In genomic region chr18:46098616-46098933, GRCh38 we compare ENCODE assay signal across 8 cellular contexts. TPM values are rescaled to one million over a fixed set of nuclear protein-coding genes. Genes with fewer than 3 reads are reported as not detected.
DNase-seq lines count a peak whose midpoint lies in the region; ATAC-seq and TF ChIP-seq lines count a peak whose summit lies in the region.

No MANE protein-coding gene starts in this region.

- H3K9me3 ChIP-seq in ES-I3 (ENCODE audit: control insufficient read depth, insufficient read depth, low read length) (no peaks in the 10 kb centered on the region), prostate gland (no peaks in the 10 kb centered on the region)

- H3K36me3 ChIP-seq in ES-I3 (ENCODE audit: insufficient read depth, low read length) (peaks cover 3% of the 10 kb centered on the region; the same call in 1 of the 2 replicates), prostate gland (no peaks in the 10 kb centered on the region)

- 16% methylated on average over 16 of the region's 16 CpGs for WGBS in prostate gland

- ATAC-seq in GM18505 (IDR thresholded peaks at IDR 0.05; ENCODE audit: unreplicated experiment) (no peak), HG03175 (IDR thresholded peaks at IDR 0.05; ENCODE audit: unreplicated experiment) (no peak)

- H3K9ac ChIP-seq in ES-I3 (ENCODE audit: low read depth, low read length), result peak overlapping the region; percentile 71

- H3K4me3 ChIP-seq in epithelial cell of esophagus (ENCODE audit: low read length), result peak overlapping the region; percentile 52
- H3K4me3 ChIP-seq in prostate gland, result peak overlapping the region; percentile 57 to 81

- intact Hi-C loops in prostate gland (cut with DNase I), result no loop called here

- peak overlapping the region; percentile 73 to 77 for H3K27ac ChIP-seq in prostate gland

- TF ChIP-seq POLR2A in prostate gland (IDR thresholded peaks at IDR 0.05) (no peak), GM18505 (IDR thresholded peaks at IDR 0.05; ENCODE audit: borderline replicate concordance, extremely low read depth, insufficient read depth, insufficient read length) (no peak)

- H3K27me3 ChIP-seq in prostate gland (replicated peaks; ENCODE audit: insufficient read depth), result no peaks in the 10 kb centered on the region

- TF ChIP-seq CTCF in epithelial cell of esophagus (IDR thresholded peaks at IDR 0.05; ENCODE audit: insufficient read depth, low read depth, low read length, missing control alignments) (no peak), prostate gland (IDR thresholded peaks at IDR 0.05) (no peak)

- DNase-seq in OCI-M1 (lab: John Stamatoyannopoulos, UW) (peak; percentile 66), epithelial cell of esophagus (ENCODE audit: low read depth) (no peak), prostate gland (ENCODE audit: low spot score) (no peak), hypothalamus (lab: John Stamatoyannopoulos, UW) (no peak), anterior cingulate cortex (lab: John Stamatoyannopoulos, UW) (no peak)

- H3K4me1 ChIP-seq in ES-I3 (ENCODE audit: insufficient read depth, low read length) (no peaks in the 10 kb centered on the region; the same call in 1 of the 2 replicates), prostate gland (replicated peaks) (no peaks in the 10 kb centered on the region)

RNA-seq across cellular contexts. Expression of gene ATP5F1A, which starts 0.5 kb away (rescaled TPM):
- total RNA-seq in prostate gland, result 100 to 1,000 TPM; 457 to 522 TPM

RNA-seq across cellular contexts. Expression of gene HAUS1, which starts 5.6 kb away (rescaled TPM):
- 10 to 100 TPM; 19.9 to 26.9 TPM for total RNA-seq in prostate gland

RNA-seq across cellular contexts. Expression of gene PSTPIP2, which starts 26.5 kb away (rescaled TPM):
- total RNA-seq in prostate gland, result 10 to 100 TPM in 1 of 2 donors, 1 to 10 TPM in 1; 7.0 to 21.1 TPM
